In the genomic region with DNA sequence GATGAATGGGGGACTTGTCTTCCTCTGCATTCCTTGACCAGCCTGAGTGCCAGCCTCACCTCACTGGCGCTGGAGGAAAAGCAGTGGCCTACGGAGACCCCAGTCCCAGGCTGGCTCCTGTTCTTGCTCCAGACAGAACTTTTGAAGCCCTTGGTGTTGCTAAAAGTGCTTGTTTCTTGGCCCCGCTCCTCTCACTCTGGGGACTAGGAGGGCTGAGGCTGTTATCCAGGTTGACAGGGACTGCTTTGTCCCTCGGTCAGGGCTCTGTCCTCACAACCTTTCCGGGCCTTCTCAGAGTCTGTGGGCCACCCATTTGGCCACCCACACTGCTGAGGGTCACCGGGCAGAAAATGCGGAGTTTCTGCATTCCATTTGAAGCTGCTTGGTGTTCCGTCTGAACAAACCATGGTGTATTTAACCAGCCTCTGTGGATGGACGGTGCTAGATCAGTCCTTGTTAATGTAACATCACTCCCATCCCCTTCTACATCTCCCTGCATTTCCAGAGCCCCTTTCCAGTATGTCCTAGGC, we compare ENCODE assay signal across 2 cellular contexts.
A peak's percentile ranks its signal among the peaks of the same experiment; 100 is the strongest.
TF ChIP-seq lines count a peak whose summit lies in the region.

No MANE protein-coding gene starts in this region.

TF ChIP-seq in HepG2, 621 proteins besides CTCF, POLR2A, EP300 and RAD21:
- TF ChIP-seq MEF2D (CRISPR knock-in tag; IDR thresholded peaks at IDR 0.05) (no peak), GTF3A (CRISPR knock-in tag; conservative IDR thresholded peaks at IDR 0.05) (no peak), PHF21A (CRISPR knock-in tag; IDR thresholded peaks at IDR 0.05) (0 out of 2 replicates have a peak, but pooled peaks have one; percentile 18), ZNF101 (CRISPR knock-in tag; IDR thresholded peaks at IDR 0.05; ENCODE audit: borderline replicate concordance, low read depth) (no peak), HNF4G (IDR thresholded peaks at IDR 0.05; ENCODE audit: borderline replicate concordance, low read depth, low read length) (no peak), HNF4G (CRISPR knock-in tag; IDR thresholded peaks at IDR 0.05; ENCODE audit: borderline replicate concordance, low read depth) (no peak), SUZ12 (IDR thresholded peaks at IDR 0.05; ENCODE audit: low read depth, low read length) (no peak), NFYB (CRISPR knock-in tag; IDR thresholded peaks at IDR 0.05) (no peak), REXO4 (CRISPR knock-in tag; IDR thresholded peaks at IDR 0.05; ENCODE audit: borderline replicate concordance) (no peak), ZBTB21 (CRISPR knock-in tag; IDR thresholded peaks at IDR 0.05) (no peak), ZNF572 (CRISPR knock-in tag; IDR thresholded peaks at IDR 0.05) (0 out of 2 replicates have a peak, but pooled peaks have one; percentile 21), SP5 (CRISPR knock-in tag; IDR thresholded peaks at IDR 0.05; ENCODE audit: borderline replicate concordance, low read depth) (no peak), HCFC1 (IDR thresholded peaks at IDR 0.05; ENCODE audit: low read depth, low read length) (no peak)
- TF ChIP-seq, protein P1, sequence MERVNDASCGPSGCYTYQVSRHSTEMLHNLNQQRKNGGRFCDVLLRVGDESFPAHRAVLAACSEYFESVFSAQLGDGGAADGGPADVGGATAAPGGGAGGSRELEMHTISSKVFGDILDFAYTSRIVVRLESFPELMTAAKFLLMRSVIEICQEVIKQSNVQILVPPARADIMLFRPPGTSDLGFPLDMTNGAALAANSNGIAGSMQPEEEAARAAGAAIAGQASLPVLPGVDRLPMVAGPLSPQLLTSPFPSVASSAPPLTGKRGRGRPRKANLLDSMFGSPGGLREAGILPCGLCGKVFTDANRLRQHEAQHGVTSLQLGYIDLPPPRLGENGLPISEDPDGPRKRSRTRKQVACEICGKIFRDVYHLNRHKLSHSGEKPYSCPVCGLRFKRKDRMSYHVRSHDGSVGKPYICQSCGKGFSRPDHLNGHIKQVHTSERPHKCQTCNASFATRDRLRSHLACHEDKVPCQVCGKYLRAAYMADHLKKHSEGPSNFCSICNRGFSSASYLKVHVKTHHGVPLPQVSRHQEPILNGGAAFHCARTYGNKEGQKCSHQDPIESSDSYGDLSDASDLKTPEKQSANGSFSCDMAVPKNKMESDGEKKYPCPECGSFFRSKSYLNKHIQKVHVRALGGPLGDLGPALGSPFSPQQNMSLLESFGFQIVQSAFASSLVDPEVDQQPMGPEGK (CRISPR knock-in tag; IDR thresholded peaks at IDR 0.05): no peak
- TF ChIP-seq, protein P2, sequence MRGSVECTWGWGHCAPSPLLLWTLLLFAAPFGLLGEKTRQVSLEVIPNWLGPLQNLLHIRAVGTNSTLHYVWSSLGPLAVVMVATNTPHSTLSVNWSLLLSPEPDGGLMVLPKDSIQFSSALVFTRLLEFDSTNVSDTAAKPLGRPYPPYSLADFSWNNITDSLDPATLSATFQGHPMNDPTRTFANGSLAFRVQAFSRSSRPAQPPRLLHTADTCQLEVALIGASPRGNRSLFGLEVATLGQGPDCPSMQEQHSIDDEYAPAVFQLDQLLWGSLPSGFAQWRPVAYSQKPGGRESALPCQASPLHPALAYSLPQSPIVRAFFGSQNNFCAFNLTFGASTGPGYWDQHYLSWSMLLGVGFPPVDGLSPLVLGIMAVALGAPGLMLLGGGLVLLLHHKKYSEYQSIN (CRISPR knock-in tag; IDR thresholded peaks at IDR 0.05; ENCODE audit: borderline replicate concordance): no peak

TF ChIP-seq in H1, 55 proteins besides CTCF, POLR2A, EP300 and RAD21:
- TF ChIP-seq SAP30 (IDR thresholded peaks at IDR 0.05; ENCODE audit: insufficient read depth, insufficient replicate concordance, low read length): no peak
- no peak for TF ChIP-seq BCL11A (IDR thresholded peaks at IDR 0.05; ENCODE audit: low read depth in 2 of 2, low read length in 2 of 2)
- TF ChIP-seq SIRT6 (IDR thresholded peaks at IDR 0.05; ENCODE audit: low read length): no peak
- no peak for TF ChIP-seq CHD2 (IDR thresholded peaks at IDR 0.05; ENCODE audit: low read length)
- TF ChIP-seq, protein P3, sequence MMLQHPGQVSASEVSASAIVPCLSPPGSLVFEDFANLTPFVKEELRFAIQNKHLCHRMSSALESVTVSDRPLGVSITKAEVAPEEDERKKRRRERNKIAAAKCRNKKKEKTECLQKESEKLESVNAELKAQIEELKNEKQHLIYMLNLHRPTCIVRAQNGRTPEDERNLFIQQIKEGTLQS (IDR thresholded peaks at IDR 0.05; ENCODE audit: insufficient read depth, low read depth, low read length): no peak
- no peak for TF ChIP-seq NANOG (IDR thresholded peaks at IDR 0.05; ENCODE audit: insufficient read depth, low read depth, low read length, poor library complexity, severe bottlenecking)
- TF ChIP-seq, protein P4, sequence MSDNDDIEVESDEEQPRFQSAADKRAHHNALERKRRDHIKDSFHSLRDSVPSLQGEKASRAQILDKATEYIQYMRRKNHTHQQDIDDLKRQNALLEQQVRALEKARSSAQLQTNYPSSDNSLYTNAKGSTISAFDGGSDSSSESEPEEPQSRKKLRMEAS (IDR thresholded peaks at IDR 0.05): no peak
